In genomic region chr17:34998205-34998604, GRCh38 we compare ENCODE assay signal across 8 cellular contexts. TPM values are rescaled to one million over a fixed set of nuclear protein-coding genes. Genes with fewer than 3 reads are reported as not detected.
DNase-seq lines count a peak whose midpoint lies in the region; ATAC-seq, FAIRE-seq and TF ChIP-seq lines count a peak whose summit lies in the region.

No MANE protein-coding gene starts in this region.

- H3K4me3 ChIP-seq in H1 (ENCODE audit: extremely low read depth in 1 of 4, insufficient read depth in 2 of 4, low read depth in 3 of 4, low read length in 4 of 4): no peak overlapping the region

- no peaks in the 10 kb centered on the region for H3K79me2 ChIP-seq in H1 (ENCODE audit: control insufficient read depth in 1 of 2, insufficient read depth in 2 of 2, low read length in 2 of 2)

- DNase-seq in C1 segment of cervical spinal cord (lab: John Stamatoyannopoulos, UW): peak in 11 of 14 donors; percentile 35 to 78 (median 69)
- peak; percentile 12 for DNase-seq in NCI-H526 treated with DMSO at 0.1 percent for 48 hours (lab: John Stamatoyannopoulos, UW)
- DNase-seq in activated CD8-positive, alpha-beta memory T cell treated with anti-CD3 and anti-CD28 coated beads, Interleukin-2, amount 10 ng/mL, durations not matched to agents 7 days and 5 days: peak; percentile 87
- DNase-seq in H1 (ENCODE audit: low read depth in 1 of 2, low spot score in 2 of 2): peak; percentile 31 to 83
- DNase-seq in midbrain (lab: John Stamatoyannopoulos, UW): peak; percentile 87
- peak; percentile 57 to 66 for DNase-seq in stimulated activated CD8-positive, alpha-beta memory T cell treated with anti-CD3 and anti-CD28 coated beads, Interleukin-2, amount 100 ng/mL, for 48 hours (ENCODE audit: low read depth in 2 of 2)

- TF ChIP-seq RAD21 in H1 (IDR thresholded peaks at IDR 0.05 in 1 of 2, conservative IDR thresholded peaks at IDR 0.05 in 1 of 2; ENCODE audit: low read depth in 2 of 2, low read length in 2 of 2): peak; percentile 95

- no peak overlapping the region for H3K23ac ChIP-seq in H1 (ENCODE audit: insufficient read length)

- H3K36me3 ChIP-seq in H1 (ENCODE audit: control insufficient read depth in 2 of 4, insufficient read depth in 4 of 4, low read length in 3 of 4): peaks cover 56 to 89% (median 84%) of the 10 kb centered on the region in 4 experiments

- H3K9me3 ChIP-seq in H1 (ENCODE audit: insufficient read depth in 2 of 2, low read depth in 1 of 2, low read length in 1 of 2): no peaks in the 10 kb centered on the region

- H3K27me3 Mint-ChIP-seq in activated CD8-positive, alpha-beta memory T cell treated with anti-CD3 and anti-CD28 coated beads, Interleukin-2, amount 10 ng/mL, durations not matched to agents 7 days and 5 days: no peaks in the 10 kb centered on the region

- H3K56ac ChIP-seq in H1 (replicated peaks; ENCODE audit: insufficient read length, low read depth, low read length): no peak overlapping the region

- no peak overlapping the region for H2AK5ac ChIP-seq in H1 (ENCODE audit: low read depth, low read length)

- no peaks in the 10 kb centered on the region for H3K9me3 Mint-ChIP-seq in activated CD8-positive, alpha-beta memory T cell treated with anti-CD3 and anti-CD28 coated beads, Interleukin-2, amount 10 ng/mL, durations not matched to agents 7 days and 5 days (ENCODE audit: low read depth)

- FAIRE-seq in H1 (lab: Jason Lieb, UNC): no peak

- no peak overlapping the region for H3K4me2 ChIP-seq in H1 (ENCODE audit: insufficient read depth in 1 of 2, low read depth in 2 of 2, low read length in 2 of 2)

- no peak overlapping the region for H4K91ac ChIP-seq in H1 (replicated peaks; ENCODE audit: insufficient read length, low read length)

- H2BK12ac ChIP-seq in H1 (ENCODE audit: low read depth, low read length): no peak overlapping the region

- H2BK5ac ChIP-seq in H1 (ENCODE audit: low read depth, low read length): no peak overlapping the region

- no peak overlapping the region for H3K14ac ChIP-seq in H1 (ENCODE audit: insufficient read length)

- H3K4me1 ChIP-seq in H1 (replicated peaks in 1 of 4; ENCODE audit: control insufficient read depth in 3 of 4, insufficient read depth in 4 of 4, low read length in 3 of 4): no peaks in the 10 kb centered on the region

- no peaks in the 10 kb centered on the region for H3K23me2 ChIP-seq in H1 (ENCODE audit: low read depth, low read length)

- H4K20me1 ChIP-seq in H1 (replicated peaks in 1 of 2; ENCODE audit: control insufficient read depth in 1 of 2, insufficient read depth in 2 of 2, low read length in 2 of 2): peaks cover 7 to 10% of the 10 kb centered on the region in 2 experiments

- H4K8ac ChIP-seq in H1 (ENCODE audit: extremely low read depth, insufficient read depth, low read length): no peak overlapping the region

- no peak overlapping the region for H3K27ac ChIP-seq in H1 (ENCODE audit: low read depth, low read length)

- no peak overlapping the region for H3K4ac ChIP-seq in H1 (replicated peaks; ENCODE audit: insufficient read length, low read depth, low read length)

- H2AFZ ChIP-seq in H1 (ENCODE audit: low read length): no peak overlapping the region

- no peak for TF ChIP-seq EP300 in H1 (IDR thresholded peaks at IDR 0.05; ENCODE audit: borderline replicate concordance in 1 of 2, low read depth in 2 of 2, low read length in 2 of 2)

- no peak for TF ChIP-seq POLR2A in H1 (IDR thresholded peaks at IDR 0.05; ENCODE audit: control extremely low read depth in 1 of 2, low read depth in 2 of 2, low read length in 2 of 2)

- peak overlapping the region; percentile 52 for H3K27ac Mint-ChIP-seq in activated CD8-positive, alpha-beta memory T cell treated with anti-CD3 and anti-CD28 coated beads, Interleukin-2, amount 10 ng/mL, durations not matched to agents 7 days and 5 days

- H3K36me3 Mint-ChIP-seq in activated CD8-positive, alpha-beta memory T cell treated with anti-CD3 and anti-CD28 coated beads, Interleukin-2, amount 10 ng/mL, durations not matched to agents 7 days and 5 days: peaks cover 24% of the 10 kb centered on the region

- POLR2A ChIA-PET in H1 (lab: Charles Lee; ENCODE audit: partially characterized antibody): no interaction called here

- CTCF ChIA-PET in activated CD8-positive, alpha-beta memory T cell treated with anti-CD3 and anti-CD28 coated beads, Interleukin-2, amount 10 ng/mL, durations not matched to agents 7 days and 5 days (lab: Charles Lee): interaction anchor here (0.6 to 10.5 kb wide), 14 partner anchors 10 to 121 kb away, joined by 3 to 109 read pairs (median 5); partner anchors contain the start of genes FNDC8, LIG3, RAD51D and RFFL
- CTCF ChIA-PET in H1 (lab: Charles Lee; ENCODE audit: partially characterized antibody): interaction anchor here (0.9 to 5.2 kb wide), 10 partner anchors 11 to 145 kb away, joined by 3 to 43 read pairs (median 3); partner anchors contain the start of gene RAD51D

- H3K4me3 Mint-ChIP-seq in activated CD8-positive, alpha-beta memory T cell treated with anti-CD3 and anti-CD28 coated beads, Interleukin-2, amount 10 ng/mL, durations not matched to agents 7 days and 5 days: no peak overlapping the region

- no peaks in the 10 kb centered on the region for H3K27me3 ChIP-seq in H1 (replicated peaks in 1 of 4; ENCODE audit: control insufficient read depth in 3 of 4, extremely low read depth in 1 of 4, insufficient read depth in 3 of 4, low read length in 3 of 4)

- no peak overlapping the region; a peak in 1 of 7 replicates for H3K9ac ChIP-seq in H1 (replicated peaks in 1 of 4; ENCODE audit: extremely low read depth in 1 of 4, low read depth in 3 of 4, low read length in 3 of 4)

- no peak overlapping the region for H2BK20ac ChIP-seq in H1 (ENCODE audit: low read length)

- peaks cover 13% of the 10 kb centered on the region for H3K4me1 Mint-ChIP-seq in activated CD8-positive, alpha-beta memory T cell treated with anti-CD3 and anti-CD28 coated beads, Interleukin-2, amount 10 ng/mL, durations not matched to agents 7 days and 5 days

- 81% methylated on average over 5 of the region's 5 CpGs; no CpG with 5 or more reads in 1 of the 2 experiments for WGBS in H1 (ENCODE audit: extremely low coverage in 1 of 2, insufficient coverage in 1 of 2, insufficient read length in 1 of 2, insufficient replicate concordance in 2 of 2, low coverage in 1 of 2, low lambda C conversion rate in 2 of 2, missing lambda C conversion rate in 1 of 2), 2 experiments

- H2BK120ac ChIP-seq in H1 (replicated peaks; ENCODE audit: low read depth, low read length): no peak overlapping the region

- no peak overlapping the region for H3K18ac ChIP-seq in H1 (ENCODE audit: extremely low read depth, low read length)

- peak; percentile 87 to 93 (median 88) for TF ChIP-seq CTCF in H1 (IDR thresholded peaks at IDR 0.05; ENCODE audit: control extremely low read depth in 1 of 3, insufficient read depth in 1 of 3, low read depth in 1 of 3, low read length in 3 of 3)

- no peak overlapping the region for H2BK15ac ChIP-seq in H1 (ENCODE audit: low read length)

- peak; percentile 63 for ATAC-seq in GM21423 (IDR thresholded peaks at IDR 0.05; ENCODE audit: unreplicated experiment)
- ATAC-seq in activated CD8-positive, alpha-beta memory T cell treated with anti-CD3 and anti-CD28 coated beads, Interleukin-2, amount 10 ng/mL, durations not matched to agents 7 days and 5 days: peak; percentile 98
- no peak for ATAC-seq in GM18858 (IDR thresholded peaks at IDR 0.05; ENCODE audit: unreplicated experiment)

- H4K5ac ChIP-seq in H1 (ENCODE audit: insufficient read length, low read depth, low read length): no peak overlapping the region

- no peaks in the 10 kb centered on the region for H3K79me1 ChIP-seq in H1 (ENCODE audit: low read depth, low read length)

RNA-seq across cellular contexts. Expression of gene LIG3, which starts 17.9 kb away (rescaled TPM):
- total RNA-seq in activated CD8-positive, alpha-beta memory T cell treated with anti-CD3 and anti-CD28 coated beads, Interleukin-2, amount 10 ng/mL, durations not matched to agents 7 days and 5 days: 10 to 100 TPM; 54.4 to 56.5 TPM
- total RNA-seq in H1 (2021; fragmentation: NEBNext Ultra II Directional; extraction: Animal tissue kit (Norgen Biotek cat#: 25700)): 89.3 and 95.1 TPM in 2 replicates
- 63.6 and 76.5 TPM in 2 replicates for polyA plus RNA-seq in H1 (2011; rRNA removed)
- 92.8 TPM for polyA plus RNA-seq in H1 (2011; cell fraction: cytosol; rRNA removed)
- polyA plus RNA-seq in H1 (2011; cell fraction: nucleus; rRNA removed): 145 TPM
- 59.8 to 76.1 TPM (median 62.4 TPM) in 4 replicates for polyA plus RNA-seq in H1 (2012, experiment 1 of 2)
- polyA plus RNA-seq in H1 (2012, experiment 2 of 2): 16.4 TPM
- 35.6 TPM for polyA plus RNA-seq in H1 (2013, experiment 1 of 2)
- 31.5 TPM for polyA plus RNA-seq in H1 (2013, experiment 2 of 2)
- polyA minus RNA-seq in H1 (2011; rRNA and poly(A)+ RNA removed): 280 and 290 TPM in 2 replicates
- 123 TPM for polyA minus RNA-seq in H1 (2011; cell fraction: cytosol; rRNA and poly(A)+ RNA removed)
- 185 TPM for polyA minus RNA-seq in H1 (2011; cell fraction: nucleus; rRNA and poly(A)+ RNA removed)

RNA-seq across cellular contexts. Expression of gene ZNF830, which starts 36.9 kb away (rescaled TPM):
- total RNA-seq in activated CD8-positive, alpha-beta memory T cell treated with anti-CD3 and anti-CD28 coated beads, Interleukin-2, amount 10 ng/mL, durations not matched to agents 7 days and 5 days: 10 to 100 TPM; 27.7 to 32.7 TPM
- total RNA-seq in H1 (2021; fragmentation: NEBNext Ultra II Directional; extraction: Animal tissue kit (Norgen Biotek cat#: 25700)): 18.5 and 19.9 TPM in 2 replicates
- polyA plus RNA-seq in H1 (2011; rRNA removed): 3.9 and 4.2 TPM in 2 replicates
- 9.5 TPM for polyA plus RNA-seq in H1 (2011; cell fraction: cytosol; rRNA removed)
- polyA plus RNA-seq in H1 (2011; cell fraction: nucleus; rRNA removed): 4.5 TPM
- 10.8 to 11.4 TPM (median 11.2 TPM) in 4 replicates for polyA plus RNA-seq in H1 (2012, experiment 1 of 2)
- polyA plus RNA-seq in H1 (2012, experiment 2 of 2): 2.3 TPM
- 11.0 TPM for polyA plus RNA-seq in H1 (2013, experiment 1 of 2)
- 10.9 TPM for polyA plus RNA-seq in H1 (2013, experiment 2 of 2)
- 3.4 and 4.3 TPM in 2 replicates for polyA minus RNA-seq in H1 (2011; rRNA and poly(A)+ RNA removed)
- 4.0 TPM for polyA minus RNA-seq in H1 (2011; cell fraction: cytosol; rRNA and poly(A)+ RNA removed)
- 11.9 TPM for polyA minus RNA-seq in H1 (2011; cell fraction: nucleus; rRNA and poly(A)+ RNA removed)

RNA-seq across cellular contexts. Expression of gene CCT6B, which starts 36.9 kb away (rescaled TPM):
- 1 to 10 TPM; 1.9 to 2.4 TPM for total RNA-seq in activated CD8-positive, alpha-beta memory T cell treated with anti-CD3 and anti-CD28 coated beads, Interleukin-2, amount 10 ng/mL, durations not matched to agents 7 days and 5 days
- total RNA-seq in H1 (2021; fragmentation: NEBNext Ultra II Directional; extraction: Animal tissue kit (Norgen Biotek cat#: 25700)): 0.48 and 1.3 TPM in 2 replicates
- polyA plus RNA-seq in H1 (2011; rRNA removed): 0.53 and 0.67 TPM in 2 replicates
- 0.97 TPM for polyA plus RNA-seq in H1 (2011; cell fraction: cytosol; rRNA removed)
- polyA plus RNA-seq in H1 (2011; cell fraction: nucleus; rRNA removed): 0.54 TPM
- polyA plus RNA-seq in H1 (2012, experiment 1 of 2): 0.30 to 1.2 TPM (median 0.86 TPM) in 4 replicates
- 0.14 TPM for polyA plus RNA-seq in H1 (2012, experiment 2 of 2)
- polyA plus RNA-seq in H1 (2013, experiment 1 of 2): 1.1 TPM
- polyA plus RNA-seq in H1 (2013, experiment 2 of 2): 1.1 TPM
- 0.16 and 0.59 TPM in 2 replicates for polyA minus RNA-seq in H1 (2011; rRNA and poly(A)+ RNA removed)
- 2.4 TPM for polyA minus RNA-seq in H1 (2011; cell fraction: cytosol; rRNA and poly(A)+ RNA removed)
- polyA minus RNA-seq in H1 (2011; cell fraction: nucleus; rRNA and poly(A)+ RNA removed): 0.80 TPM

Comparison
In these comparisons a context has a peak if more than half of its experiments do, and no peak if none do; other contexts are left out.
1. DNase-seq: peak in every context shown above with its lines; median percentile 87 in activated CD8-positive, alpha-beta memory T cell treated with anti-CD3 and anti-CD28 coated beads, Interleukin-2, amount 10 ng/mL, durations not matched to agents 7 days and 5 days; 87 in midbrain; 69 in C1 segment of cervical spinal cord; 62 in stimulated activated CD8-positive, alpha-beta memory T cell treated with anti-CD3 and anti-CD28 coated beads, Interleukin-2, amount 100 ng/mL, for 48 hours; 57 in H1; 12 in NCI-H526 treated with DMSO at 0.1 percent for 48 hours.